16 cellular contexts compared by ENCODE assay signal in the genomic region with DNA sequence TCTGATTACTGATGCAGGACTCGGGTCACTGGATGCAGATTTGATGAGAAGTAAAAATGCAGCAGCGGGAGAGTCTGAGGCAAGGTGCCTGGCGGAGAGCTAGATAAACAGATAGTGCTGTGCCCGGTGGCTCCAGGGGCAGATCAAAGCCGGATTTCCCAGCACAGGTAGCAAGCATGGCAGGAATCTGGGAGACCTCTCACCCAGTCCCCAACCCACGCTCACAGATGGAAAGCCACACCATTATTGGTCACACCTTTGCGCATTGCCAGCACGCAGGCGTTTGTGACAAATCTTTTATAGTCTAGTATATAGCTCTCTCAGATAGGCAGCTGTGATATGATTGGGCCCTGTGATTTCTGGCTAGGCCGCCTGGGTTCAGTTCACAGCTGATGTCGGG. TPM values are rescaled to one million over a fixed set of nuclear protein-coding genes. Genes with fewer than 3 reads are reported as not detected.
DNase-seq lines count a peak whose midpoint lies in the region; ATAC-seq and TF ChIP-seq lines count a peak whose summit lies in the region.
"Had no signal": no experiment of that assay in that cellular context is flagged by ENCODE, and none has a peak within 500 bp of the region (broad histone marks: within the 10 kb centered on the region; RNA-seq: fewer than 3 reads in every experiment).

No MANE protein-coding gene starts in this region.

- H3K27me3 ChIP-seq in colonic mucosa: no peaks in the 10 kb centered on the region
- H3K27me3 ChIP-seq in neural progenitor cell: no peaks in the 10 kb centered on the region

- peak overlapping the region; percentile 79 for H2AFZ ChIP-seq in neural progenitor cell (replicated peaks)

- H3K79me2 ChIP-seq in neural progenitor cell (ENCODE audit: low read depth): no peaks in the 10 kb centered on the region

- peak; percentile 40 for DNase-seq in activated CD8-positive, alpha-beta memory T cell treated with anti-CD3 and anti-CD28 coated beads, Interleukin-2, amount 50 U/mL, for 48 hours
- no peak for DNase-seq in activated CD8-positive, alpha-beta memory T cell treated with anti-CD3 and anti-CD28 coated beads, Interleukin-2, amount 50 U/mL, for 4 hours
- DNase-seq in colonic mucosa (peak; percentile 88), neural progenitor cell (ENCODE audit: low spot score) (no peak), SHP77 treated with DMSO at 0.1 percent for 48 hours (lab: John Stamatoyannopoulos, UW) (no peak), NCI-H187 (lab: John Stamatoyannopoulos, UW) (no peak)
- DNase-seq: 8988T, H9, NCI-H1092, NCI-H1694 treated with DMSO at 0.1 percent for 48 hours, NCI-H446 treated with DMSO at 0.1 percent for 48 hours, NCI-H774, SHP77 had no signal

- H3K36me3 ChIP-seq in colonic mucosa (no peaks in the 10 kb centered on the region), neural progenitor cell (no peaks in the 10 kb centered on the region)
- H3K36me3 ChIP-seq: BLaER1 treated with 17β-estradiol and CSF1 and Interleukin-3, amounts not matched to agents 10 nM and 100 nM had no signal

- H3K4me3 ChIP-seq in colonic mucosa (no peak overlapping the region), neural progenitor cell (no peak overlapping the region)
- H3K4me3 ChIP-seq: BLaER1 treated with 17β-estradiol and CSF1 and Interleukin-3, amounts not matched to agents 10 nM and 100 nM had no signal

- H3K4me1 Mint-ChIP-seq in neural progenitor cell: peaks cover 29% of the 10 kb centered on the region

- no peaks in the 10 kb centered on the region for H3K9me3 Mint-ChIP-seq in neural progenitor cell
- H3K9me3 Mint-ChIP-seq: H9 had no signal

- H3K9ac ChIP-seq in colonic mucosa (ENCODE audit: low read depth in 2 of 2, low read length in 2 of 2): peak overlapping the region in 1 of 2 donors; percentile 32
- no peak overlapping the region for H3K9ac ChIP-seq in neural progenitor cell
- H3K9ac ChIP-seq: BLaER1 treated with 17β-estradiol and CSF1 and Interleukin-3, amounts not matched to agents 10 nM and 100 nM had no signal

- peaks cover 9% of the 10 kb centered on the region for H3F3A ChIP-seq in neural progenitor cell (ENCODE audit: low read depth)

- ATAC-seq in GM18858 (IDR thresholded peaks at IDR 0.05; ENCODE audit: unreplicated experiment) (no peak), HG03095 (IDR thresholded peaks at IDR 0.05; ENCODE audit: unreplicated experiment) (no peak)

- H3K4me1 ChIP-seq in colonic mucosa (peaks cover 6% of the 10 kb centered on the region), neural progenitor cell (peaks cover 7% of the 10 kb centered on the region)

- H4K20me1 ChIP-seq in neural progenitor cell (ENCODE audit: low read depth): no peaks in the 10 kb centered on the region
- H4K20me1 ChIP-seq: BLaER1 treated with 17β-estradiol and CSF1 and Interleukin-3, amounts not matched to agents 10 nM and 100 nM had no signal

- TF ChIP-seq CTCF in colonic mucosa (IDR thresholded peaks at IDR 0.05) (no peak), neural progenitor cell (IDR thresholded peaks at IDR 0.05) (no peak)

- H3K4me2 ChIP-seq in neural progenitor cell: no peak overlapping the region
- H3K4me2 ChIP-seq: BLaER1 treated with 17β-estradiol and CSF1 and Interleukin-3, amounts not matched to agents 10 nM and 100 nM had no signal

- H3K9me3 ChIP-seq in colonic mucosa (no peaks in the 10 kb centered on the region), neural progenitor cell (ENCODE audit: low read depth) (no peaks in the 10 kb centered on the region)

- H3K4me3 Mint-ChIP-seq in neural progenitor cell: no peak overlapping the region
- H3K4me3 Mint-ChIP-seq: H9 had no signal

- intact Hi-C loops in colonic mucosa (cut with DNase I): no loop called here

- peak overlapping the region; percentile 13 for H3K27ac ChIP-seq in colonic mucosa
- no peak overlapping the region for H3K27ac ChIP-seq in neural progenitor cell
- H3K27ac ChIP-seq: BLaER1 treated with 17β-estradiol and CSF1 and Interleukin-3, amounts not matched to agents 10 nM and 100 nM had no signal

- no peak overlapping the region for H3K27ac Mint-ChIP-seq in neural progenitor cell

- no peaks in the 10 kb centered on the region for H3K36me3 Mint-ChIP-seq in neural progenitor cell

- peaks cover 10% of the 10 kb centered on the region for H3K27me3 Mint-ChIP-seq in neural progenitor cell (ENCODE audit: insufficient read depth, low read depth)

RNA-seq across cellular contexts. Expression of a gene that starts 42.2 kb away (rescaled TPM):
- total RNA-seq in colonic mucosa (10 to 100 TPM; 18.4 to 30.2 TPM), neural progenitor cell (ENCODE audit: low replicate concordance) (11.8 and 14.3 TPM in 2 replicates)

Comparison
In these comparisons a context has a peak if more than half of its experiments do, and no peak if none do; other contexts are left out.
1. DNase-seq: peak in activated CD8-positive, alpha-beta memory T cell treated with anti-CD3 and anti-CD28 coated beads, Interleukin-2, amount 50 U/mL, for 48 hours (single experiment) and colonic mucosa (single experiment); none in activated CD8-positive, alpha-beta memory T cell treated with anti-CD3 and anti-CD28 coated beads, Interleukin-2, amount 50 U/mL, for 4 hours (single experiment), neural progenitor cell (single experiment), SHP77 treated with DMSO at 0.1 percent for 48 hours (single experiment) and NCI-H187 (0 of 2).